ENCODE assay signal across 23 cellular contexts in genomic region chr6:139423970-139424667, GRCh38.
"Had no signal": no experiment of that assay in that cellular context is flagged by ENCODE, and none has a peak within 500 bp of the region (broad histone marks: within the 10 kb centered on the region; RNA-seq: fewer than 3 reads in every experiment).

No MANE protein-coding gene starts in this region.

- H3K4me1 ChIP-seq: breast epithelium had no signal

- H3K4me2 ChIP-seq: KMS-11 had no signal

- H3K36me3 ChIP-seq: breast epithelium, SJCRH30 had no signal

- H3K4me3 ChIP-seq: breast epithelium, SJCRH30 had no signal

- DNase-seq: activated CD4-positive, alpha-beta T cell treated with anti-CD3 and anti-CD28 coated beads for 4 hours; activated CD8-positive, alpha-beta T cell treated with anti-CD3 and anti-CD28 coated beads for 36 hours; activated effector memory CD4-positive, alpha-beta T cell treated with Interleukin-2 at 50 U/mL for 16 hours; activated naive CD4-positive, alpha-beta T cell; activated T-cell treated with anti-CD3 and anti-CD28 coated beads, Interleukin-2, amount 50 U/mL, for 24 hours; aorta; caudate nucleus; NCI-H1092 treated with DMSO at 0.1 percent for 48 hours; NCI-H1436 treated with DMSO at 0.1 percent for 48 hours; NCI-H1930; NCI-H345; NCI-H510A; NK-92 treated with Interleukin-12 subunit alpha and Interleukin-12 subunit beta, amount 100 ng/mL, for 24 hours; OCI-M1; Right ventricle myocardium superior; SJCRH30; SW 1271 had no signal

- H3K27ac ChIP-seq: breast epithelium, KMS-11, RWPE1, SJCRH30 had no signal

- H3K27me3 ChIP-seq: breast epithelium, SJCRH30 had no signal

- H3K9ac ChIP-seq: KMS-11 had no signal

- ATAC-seq: activated CD4-positive, CD25-positive, alpha-beta regulatory T cell treated with anti-CD3 and anti-CD28 coated beads, Interleukin-2, amount 50 U/mL, for 24 hours; activated CD8-positive, alpha-beta T cell treated with anti-CD3 and anti-CD28 coated beads for 36 hours; Panc1; SK-N-SH treated with all-trans-retinoic acid at 6 μM for 48 hours had no signal

- H3K9me3 ChIP-seq: breast epithelium, SJCRH30 had no signal
